ENCODE assay signal across 1 cellular context in the genomic region with DNA sequence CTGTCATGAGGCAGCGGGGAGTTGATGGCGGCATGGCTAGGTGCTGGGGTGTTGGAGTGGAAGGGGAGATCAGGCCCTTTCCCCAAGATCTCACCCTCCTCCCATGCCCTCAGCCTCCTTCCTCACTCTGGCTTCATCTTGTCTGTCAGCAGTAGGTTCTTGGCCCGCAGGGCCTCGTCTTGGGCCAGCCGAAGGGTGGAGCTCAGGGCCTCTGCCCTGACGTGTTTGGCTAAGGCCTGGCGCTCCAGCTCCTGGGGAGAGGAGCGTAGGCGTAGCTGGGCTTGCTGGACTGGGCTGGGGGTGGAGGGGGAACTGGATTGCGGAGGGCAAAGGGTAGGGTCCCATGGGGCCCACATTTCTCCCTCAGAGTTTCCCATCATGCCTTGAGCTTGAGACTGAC.
TF ChIP-seq lines count a peak whose summit lies in the region.

No MANE protein-coding gene starts in this region.

TF ChIP-seq in H1, 55 proteins besides CTCF, POLR2A, EP300 and RAD21:
- no peak for TF ChIP-seq RBBP5 (IDR thresholded peaks at IDR 0.05; ENCODE audit: borderline replicate concordance, low read depth, low read length)
- no peak for TF ChIP-seq JUN (IDR thresholded peaks at IDR 0.05; ENCODE audit: low read depth, low read length)
- no peak for TF ChIP-seq NRF1 (IDR thresholded peaks at IDR 0.05; ENCODE audit: low read depth, low read length)
- TF ChIP-seq TCF12 (IDR thresholded peaks at IDR 0.05; ENCODE audit: low read depth, low read length): no peak
- TF ChIP-seq TBP (IDR thresholded peaks at IDR 0.05; ENCODE audit: low read depth, low read length): no peak
- no peak for TF ChIP-seq SRF (IDR thresholded peaks at IDR 0.05; ENCODE audit: low read depth, low read length)
- no peak for TF ChIP-seq MAX (IDR thresholded peaks at IDR 0.05)
TF ChIP-seq in H1: peak in this region for 0.
